In the genomic region with DNA sequence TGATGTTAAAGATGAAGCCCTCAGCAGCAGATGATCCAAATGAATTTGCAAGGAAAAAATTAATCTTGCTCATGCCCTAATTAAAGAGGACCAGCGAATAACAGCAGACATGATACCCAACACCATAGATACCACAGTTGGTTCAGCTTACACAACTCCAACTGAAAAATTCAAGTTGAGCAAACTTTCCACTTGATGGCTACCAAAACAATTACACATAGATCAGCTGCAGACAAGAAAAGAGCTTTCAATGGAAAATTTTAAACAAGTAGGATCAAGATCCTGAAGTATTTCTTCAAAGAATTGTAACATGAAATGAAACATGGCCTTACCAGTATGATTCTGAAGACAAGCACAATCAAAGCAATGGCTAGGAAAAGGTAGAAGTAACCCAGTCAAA, we compare ENCODE assay signal across 18 cellular contexts.
DNase-seq lines count a peak whose midpoint lies in the region; ATAC-seq and TF ChIP-seq lines count a peak whose summit lies in the region.
"Had no signal": no experiment of that assay in that cellular context is flagged by ENCODE, and none has a peak within 500 bp of the region (broad histone marks: within the 10 kb centered on the region; RNA-seq: fewer than 3 reads in every experiment).

No MANE protein-coding gene starts in this region.

- no peaks in the 10 kb centered on the region for H3K27me3 ChIP-seq in HL-60 (ENCODE audit: insufficient read depth, poor library complexity, severe bottlenecking)
- H3K27me3 ChIP-seq: BE2C had no signal

- TF ChIP-seq CTCF in HL-60 (IDR thresholded peaks at IDR 0.05; ENCODE audit: insufficient read depth, low read length): no peak

- DNase-seq in HL-60 (ENCODE audit: low read depth in 1 of 2, low spot score in 1 of 2) (no peak), fibroblast of gingiva (ENCODE audit: low read depth) (peak; percentile 71), renal cortical epithelial cell (ENCODE audit: low read depth) (peak; percentile 3)
- no peak for DNase-seq in effector CD4-positive, alpha-beta T cell
- no peak for DNase-seq in central memory CD4-positive, alpha-beta T cell
- DNase-seq: ACHN; BE2C; C1 segment of cervical spinal cord; Caco-2; CD4-positive, CD25-positive, alpha-beta regulatory T cell; DND-41; EL; GM23248; KG1 had no signal

- peak overlapping the region; percentile 33 for H3K27ac ChIP-seq in HL-60 (replicated peaks)
- H3K27ac ChIP-seq: GM23248 had no signal

- no peak overlapping the region for H3K4me3 ChIP-seq in HL-60 (replicated peaks; ENCODE audit: insufficient read depth, low read length)
- H3K4me3 ChIP-seq: GM12878, GM23248, HAP-1 had no signal

- ATAC-seq in HG02938 (IDR thresholded peaks at IDR 0.05; ENCODE audit: unreplicated experiment): no peak
- ATAC-seq: GM12878, HepG2 had no signal

Comparison
In these comparisons a context has a peak if more than half of its experiments do, and no peak if none do; other contexts are left out.
1. DNase-seq: peak in fibroblast of gingiva (single experiment) and renal cortical epithelial cell (single experiment); none in HL-60 (0 of 2), effector CD4-positive, alpha-beta T cell (single experiment) and central memory CD4-positive, alpha-beta T cell (single experiment).